ENCODE assay signal across 31 cellular contexts in genomic region chr6:134438825-134439224, GRCh38.
"Had no signal": no experiment of that assay in that cellular context is flagged by ENCODE, and none has a peak within 500 bp of the region (broad histone marks: within the 10 kb centered on the region; RNA-seq: fewer than 3 reads in every experiment).

No MANE protein-coding gene starts in this region.

- ATAC-seq: activated CD4-positive, alpha-beta T cell treated with anti-CD3 and anti-CD28 coated beads for 36 hours; activated CD8-positive, alpha-beta memory T cell treated with anti-CD3 and anti-CD28 coated beads, Interleukin-2, amount 10 ng/mL, durations not matched to agents 7 days and 5 days; activated CD8-positive, alpha-beta T cell treated with anti-CD3 and anti-CD28 coated beads, Interleukin-2, amount 10 ng/mL, durations not matched to agents 7 days and 5 days; activated naive CD4-positive, alpha-beta T cell treated with anti-CD3 and anti-CD28 coated beads, Interleukin-2, amount 50 U/mL, for 72 hours; activated naive CD8-positive, alpha-beta T cell treated with anti-CD3 and anti-CD28 coated beads, Interleukin-2, amount 50 U/mL, for 24 hours; body of pancreas; Panc1; Right ventricle myocardium inferior; T-cell had no signal

- DNase-seq: activated CD4-positive, alpha-beta T cell treated with anti-CD3 and anti-CD28 coated beads for 36 hours; activated CD4-positive, alpha-beta T cell treated with anti-CD3 and anti-CD28 coated beads, Interleukin-2, amount 50 U/mL, for 4 hours; activated CD8-positive, alpha-beta memory T cell treated with anti-CD3 and anti-CD28 coated beads, Interleukin-2, amount 10 ng/mL, durations not matched to agents 7 days and 5 days; activated CD8-positive, alpha-beta T cell treated with anti-CD3 and anti-CD28 coated beads, Interleukin-2, amount 10 ng/mL, durations not matched to agents 7 days and 5 days; activated effector memory CD4-positive, alpha-beta T cell treated with anti-CD3 and anti-CD28 coated beads, Interleukin-2, amount 50 U/mL, for 16 hours; activated naive CD4-positive, alpha-beta T cell treated with Interleukin-2 at 50 U/mL for 16 hours; activated naive CD8-positive, alpha-beta T cell treated with anti-CD3 and anti-CD28 coated beads, Interleukin-2, amount 50 U/mL, for 24 hours; activated T-cell treated with anti-CD3 and anti-CD28 coated beads, Interleukin-2, amount 50 U/mL, for 24 hours; amniotic stem cell; body of pancreas; central memory CD4-positive, alpha-beta T cell; Kasumi-1; KBM-7; NCI-H1048; NCI-H146; NCI-H187 treated with DMSO at 0.1 percent for 48 hours; NCI-H2081 treated with DMSO at 0.1 percent for 48 hours; NCI-H2171 treated with DMSO at 0.1 percent for 48 hours; NCI-H226; NCI-H526; NCI-H82; NK-92 treated with Interleukin-12 subunit alpha and Interleukin-12 subunit beta, amount 100 ng/mL, for 24 hours; OCI-M1; RPMI8226; T-cell had no signal

- H3K4me3 Mint-ChIP-seq: activated CD4-positive, alpha-beta T cell treated with anti-CD3 and anti-CD28 coated beads for 36 hours; activated CD8-positive, alpha-beta memory T cell treated with anti-CD3 and anti-CD28 coated beads, Interleukin-2, amount 10 ng/mL, durations not matched to agents 7 days and 5 days; activated CD8-positive, alpha-beta T cell treated with anti-CD3 and anti-CD28 coated beads, Interleukin-2, amount 10 ng/mL, durations not matched to agents 7 days and 5 days; activated naive CD8-positive, alpha-beta T cell treated with anti-CD3 and anti-CD28 coated beads, Interleukin-2, amount 50 U/mL, for 24 hours; activated T-cell treated with anti-CD3 and anti-CD28 coated beads, Interleukin-2, amount 50 U/mL, for 24 hours; T-cell had no signal

- H3K9me3 ChIP-seq: ascending aorta, body of pancreas had no signal

- H3K4me1 ChIP-seq: ascending aorta, body of pancreas had no signal

- H3K27ac Mint-ChIP-seq: activated CD4-positive, alpha-beta T cell treated with anti-CD3 and anti-CD28 coated beads for 36 hours; activated CD8-positive, alpha-beta memory T cell treated with anti-CD3 and anti-CD28 coated beads, Interleukin-2, amount 10 ng/mL, durations not matched to agents 7 days and 5 days; activated CD8-positive, alpha-beta T cell treated with anti-CD3 and anti-CD28 coated beads, Interleukin-2, amount 10 ng/mL, durations not matched to agents 7 days and 5 days; activated naive CD4-positive, alpha-beta T cell treated with anti-CD3 and anti-CD28 coated beads, Interleukin-2, amount 50 U/mL, for 72 hours; activated naive CD8-positive, alpha-beta T cell treated with anti-CD3 and anti-CD28 coated beads, Interleukin-2, amount 50 U/mL, for 24 hours; activated T-cell treated with anti-CD3 and anti-CD28 coated beads, Interleukin-2, amount 50 U/mL, for 24 hours; T-cell had no signal

- H3K27me3 ChIP-seq: ascending aorta, body of pancreas had no signal

- H3K27me3 Mint-ChIP-seq: activated CD4-positive, alpha-beta T cell treated with anti-CD3 and anti-CD28 coated beads for 36 hours; activated CD8-positive, alpha-beta memory T cell treated with anti-CD3 and anti-CD28 coated beads, Interleukin-2, amount 10 ng/mL, durations not matched to agents 7 days and 5 days; activated naive CD8-positive, alpha-beta T cell treated with anti-CD3 and anti-CD28 coated beads, Interleukin-2, amount 50 U/mL, for 24 hours; activated T-cell treated with anti-CD3 and anti-CD28 coated beads, Interleukin-2, amount 50 U/mL, for 24 hours; T-cell had no signal

- H3K9me3 Mint-ChIP-seq: activated naive CD8-positive, alpha-beta T cell treated with anti-CD3 and anti-CD28 coated beads, Interleukin-2, amount 50 U/mL, for 24 hours; activated T-cell treated with anti-CD3 and anti-CD28 coated beads, Interleukin-2, amount 50 U/mL, for 24 hours; T-cell had no signal

- H3K27ac ChIP-seq: ascending aorta, body of pancreas, SK-N-MC, VCaP had no signal

- H3K4me3 ChIP-seq: ascending aorta, body of pancreas, SK-N-MC had no signal

- H3K36me3 ChIP-seq: ascending aorta had no signal

- H3K36me3 Mint-ChIP-seq: activated CD8-positive, alpha-beta memory T cell treated with anti-CD3 and anti-CD28 coated beads, Interleukin-2, amount 10 ng/mL, durations not matched to agents 7 days and 5 days; activated naive CD4-positive, alpha-beta T cell treated with anti-CD3 and anti-CD28 coated beads, Interleukin-2, amount 50 U/mL, for 72 hours; T-cell had no signal
